In the genomic region with DNA sequence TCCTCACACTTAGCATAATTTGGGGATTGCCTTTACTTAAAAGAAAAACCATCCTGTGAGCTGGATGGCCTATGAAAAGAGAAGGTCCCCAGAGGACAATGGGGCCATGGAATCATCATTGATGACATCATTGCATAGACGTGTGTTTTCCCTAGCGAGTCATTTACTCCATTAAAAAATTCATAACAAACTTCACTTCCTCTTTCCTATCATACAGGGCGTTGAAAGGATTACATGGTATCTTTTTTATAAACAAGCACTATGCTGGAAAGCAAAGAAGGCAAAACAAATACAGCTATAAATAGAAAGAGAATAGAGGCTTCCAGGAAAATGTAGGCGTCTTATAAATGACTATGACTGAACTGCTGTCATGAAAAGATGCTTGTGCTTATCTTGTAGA, we compare ENCODE assay signal across 13 cellular contexts. TPM values are rescaled to one million over a fixed set of nuclear protein-coding genes. Genes with fewer than 3 reads are reported as not detected.
DNase-seq lines count a peak whose midpoint lies in the region; ATAC-seq and TF ChIP-seq lines count a peak whose summit lies in the region.
"Had no signal": no experiment of that assay in that cellular context is flagged by ENCODE, and none has a peak within 500 bp of the region (broad histone marks: within the 10 kb centered on the region; RNA-seq: fewer than 3 reads in every experiment).

No MANE protein-coding gene starts in this region.

- H3K27me3 Mint-ChIP-seq in activated T-helper 17 cell treated with anti-CD3 and anti-CD28 coated beads, Interleukin-2, amount 50 U/mL, for 72 hours = peaks cover 24% of the 10 kb centered on the region

- intact Hi-C loops in left ventricle myocardium inferior (cut with micrococcal nuclease) = loop anchor here (10.0 kb wide), 1 partner anchor 1362 kb away; no protein-coding TSS in a partner anchor

- WGBS in smooth muscle cell (ENCODE audit: low lambda C conversion rate) = 21% methylated on average over 4 of the region's 4 CpGs

- peaks cover 5% of the 10 kb centered on the region for H3K4me1 Mint-ChIP-seq in activated T-helper 17 cell treated with anti-CD3 and anti-CD28 coated beads, Interleukin-2, amount 50 U/mL, for 72 hours

- no peaks in the 10 kb centered on the region for H3F3A ChIP-seq in smooth muscle cell (ENCODE audit: low read depth)

- peak overlapping the region; percentile 35 for H3K27ac Mint-ChIP-seq in activated T-helper 17 cell treated with anti-CD3 and anti-CD28 coated beads, Interleukin-2, amount 50 U/mL, for 72 hours
- H3K27ac Mint-ChIP-seq: mesothelial cell of epicardium had no signal

- no peaks in the 10 kb centered on the region for H4K20me1 ChIP-seq in smooth muscle cell (ENCODE audit: low read depth)

- H3K36me3 ChIP-seq in left ventricle myocardium inferior (no peaks in the 10 kb centered on the region), smooth muscle cell (ENCODE audit: low read depth) (no peaks in the 10 kb centered on the region)
- H3K36me3 ChIP-seq: suprapubic skin had no signal

- H3K9me3 ChIP-seq in left ventricle myocardium inferior (replicated peaks) (no peaks in the 10 kb centered on the region), smooth muscle cell (replicated peaks; ENCODE audit: low read depth) (no peaks in the 10 kb centered on the region)
- H3K9me3 ChIP-seq: suprapubic skin had no signal

- peak overlapping the region; percentile 33 for H3K4me3 Mint-ChIP-seq in activated T-helper 17 cell treated with anti-CD3 and anti-CD28 coated beads, Interleukin-2, amount 50 U/mL, for 72 hours
- H3K4me3 Mint-ChIP-seq: mesothelial cell of epicardium had no signal

- peak overlapping the region; percentile 18 for H3K4me2 ChIP-seq in smooth muscle cell

- H2AFZ ChIP-seq in smooth muscle cell (ENCODE audit: low read depth) = no peak overlapping the region

- ATAC-seq in HG02610 (IDR thresholded peaks at IDR 0.05; ENCODE audit: unreplicated experiment) (peak; percentile 54), HG03139 (IDR thresholded peaks at IDR 0.05; ENCODE audit: unreplicated experiment) (no peak)
- peak; percentile 73 for ATAC-seq in activated T-helper 17 cell treated with anti-CD3 and anti-CD28 coated beads, Interleukin-2, amount 50 U/mL, for 72 hours (replicated peaks)

- no peak overlapping the region for H3K4me3 ChIP-seq in left ventricle myocardium inferior
- H3K4me3 ChIP-seq in smooth muscle cell = no peak overlapping the region
- H3K4me3 ChIP-seq: suprapubic skin had no signal

- H3K4me1 ChIP-seq in left ventricle myocardium inferior (peaks cover 42% of the 10 kb centered on the region), smooth muscle cell (ENCODE audit: low read depth) (no peaks in the 10 kb centered on the region)

- H3K27me3 ChIP-seq in left ventricle myocardium inferior (ENCODE audit: low read depth) (no peaks in the 10 kb centered on the region), smooth muscle cell (ENCODE audit: low read depth) (no peaks in the 10 kb centered on the region)
- H3K27me3 ChIP-seq: suprapubic skin had no signal

- DNase-seq in left ventricle myocardium inferior = no peak
- no peak for DNase-seq in smooth muscle cell (lab: John Stamatoyannopoulos, UW; ENCODE audit: unreplicated experiment)
- DNase-seq in ecto neural progenitor cell (ENCODE audit: low spot score) = no peak
- DNase-seq in NOMO-1 treated with DMSO at 0.1 percent for 48 hours (lab: John Stamatoyannopoulos, UW; ENCODE audit: unreplicated experiment) = no peak
- DNase-seq in NCI-H82 (lab: John Stamatoyannopoulos, UW) = no peak
- DNase-seq: activated naive CD4-positive, alpha-beta T cell treated with Interleukin-2 at 50 U/mL for 16 hours; NCI-H187 treated with DMSO at 0.1 percent for 48 hours had no signal

- H3K79me2 ChIP-seq in smooth muscle cell (ENCODE audit: low read depth) = no peaks in the 10 kb centered on the region

- peak overlapping the region; percentile 59 for H3K27ac ChIP-seq in left ventricle myocardium inferior (replicated peaks)
- H3K27ac ChIP-seq in smooth muscle cell (ENCODE audit: low read depth) = no peak overlapping the region
- H3K27ac ChIP-seq: epithelial cell of prostate, suprapubic skin had no signal

- TF ChIP-seq CTCF in left ventricle myocardium inferior (IDR thresholded peaks at IDR 0.05; ENCODE audit: borderline replicate concordance) (no peak), smooth muscle cell (IDR thresholded peaks at IDR 0.05; ENCODE audit: borderline replicate concordance, insufficient read depth, poor library complexity, severe bottlenecking) (no peak)

- H3K9ac ChIP-seq in smooth muscle cell (ENCODE audit: low read depth) = no peak overlapping the region

- no peaks in the 10 kb centered on the region for H3K36me3 Mint-ChIP-seq in activated T-helper 17 cell treated with anti-CD3 and anti-CD28 coated beads, Interleukin-2, amount 50 U/mL, for 72 hours (ENCODE audit: low read depth)
- H3K36me3 Mint-ChIP-seq: mesothelial cell of epicardium had no signal

- no peaks in the 10 kb centered on the region for H3K9me3 Mint-ChIP-seq in activated T-helper 17 cell treated with anti-CD3 and anti-CD28 coated beads, Interleukin-2, amount 50 U/mL, for 72 hours
- H3K9me3 Mint-ChIP-seq: mesothelial cell of epicardium had no signal

RNA-seq across cellular contexts. Expression of a gene that starts 11.3 kb away (rescaled TPM):
- total RNA-seq in activated T-helper 17 cell treated with anti-CD3 and anti-CD28 coated beads, Interleukin-2, amount 50 U/mL, for 72 hours = not detected
- total RNA-seq in left ventricle myocardium inferior = 12.2 TPM
- total RNA-seq in smooth muscle cell = 154 and 214 TPM in 2 replicates
- polyA plus RNA-seq in smooth muscle cell = 27.9 and 44.2 TPM in 2 replicates

RNA-seq across cellular contexts. Expression of a gene that starts 26.4 kb away (rescaled TPM):
- 100 to 1,000 TPM; 260 to 372 TPM for total RNA-seq in activated T-helper 17 cell treated with anti-CD3 and anti-CD28 coated beads, Interleukin-2, amount 50 U/mL, for 72 hours
- total RNA-seq in left ventricle myocardium inferior (1,008 TPM), smooth muscle cell (321 and 1,287 TPM in 2 replicates)
- 771 and 802 TPM in 2 replicates for polyA plus RNA-seq in smooth muscle cell

Comparison
In these comparisons a context has a peak if more than half of its experiments do, and no peak if none do; other contexts are left out.
1. RNA of a gene that starts 11.3 kb away (total RNA-seq): 154 to 214 TPM in smooth muscle cell and 12.2 TPM in left ventricle myocardium inferior (single experiment); not detected in activated T-helper 17 cell treated with anti-CD3 and anti-CD28 coated beads, Interleukin-2, amount 50 U/mL, for 72 hours; every median in the first group is over 10 times any median in the second.